18 cellular contexts compared by ENCODE assay signal in the genomic region with DNA sequence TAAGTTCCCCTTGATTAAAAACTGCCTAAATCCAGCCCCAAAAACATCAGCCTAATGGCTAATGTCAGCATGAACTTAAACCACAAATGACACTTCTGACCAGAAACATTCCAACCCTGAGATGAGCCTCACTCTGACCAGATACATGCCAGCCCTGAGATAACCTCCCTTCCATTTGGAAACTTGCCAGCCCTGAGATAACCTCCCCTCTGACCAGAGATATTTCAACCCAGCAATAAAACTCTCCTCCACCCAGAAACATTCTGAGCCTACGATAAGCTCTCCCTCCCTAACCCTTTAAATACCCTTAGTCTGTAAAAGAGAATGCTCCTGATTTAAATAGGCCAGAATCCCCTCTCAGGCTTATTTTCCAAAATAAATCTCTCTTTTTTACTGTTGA.
"Had no signal": no experiment of that assay in that cellular context is flagged by ENCODE, and none has a peak within 500 bp of the region (broad histone marks: within the 10 kb centered on the region; RNA-seq: fewer than 3 reads in every experiment).

No MANE protein-coding gene starts in this region.

- ATAC-seq: activated T-helper 17 cell treated with anti-CD3 and anti-CD28 coated beads, Interleukin-2, amount 50 U/mL, for 72 hours; PC-3; T-helper 17 cell had no signal

- DNase-seq: activated CD4-positive, alpha-beta memory T cell treated with anti-CD3 and anti-CD28 coated beads for 36 hours; activated CD4-positive, alpha-beta T cell treated with anti-CD3 and anti-CD28 coated beads, Interleukin-2, amount 10 ng/mL, durations not matched to agents 7 days and 5 days; activated CD4-positive, CD25-positive, alpha-beta regulatory T cell; activated CD8-positive, alpha-beta memory T cell treated with anti-CD3 and anti-CD28 coated beads for 24 hours; activated gamma-delta T cell; activated naive CD4-positive, alpha-beta T cell treated with anti-CD3 and anti-CD28 coated beads for 36 hours; activated T-cell treated with anti-CD3 and anti-CD28 coated beads, Interleukin-2, amount 50 U/mL, for 48 hours; brain microvascular endothelial cell; Kasumi-1; NCI-H1048; NCI-H146; NCI-H187 treated with DMSO at 0.1 percent for 48 hours; NCI-H2081 treated with DMSO at 0.1 percent for 48 hours; PC-3; SIG-M5; T-helper 17 cell; T-helper 9 cell had no signal
